In the genomic region with DNA sequence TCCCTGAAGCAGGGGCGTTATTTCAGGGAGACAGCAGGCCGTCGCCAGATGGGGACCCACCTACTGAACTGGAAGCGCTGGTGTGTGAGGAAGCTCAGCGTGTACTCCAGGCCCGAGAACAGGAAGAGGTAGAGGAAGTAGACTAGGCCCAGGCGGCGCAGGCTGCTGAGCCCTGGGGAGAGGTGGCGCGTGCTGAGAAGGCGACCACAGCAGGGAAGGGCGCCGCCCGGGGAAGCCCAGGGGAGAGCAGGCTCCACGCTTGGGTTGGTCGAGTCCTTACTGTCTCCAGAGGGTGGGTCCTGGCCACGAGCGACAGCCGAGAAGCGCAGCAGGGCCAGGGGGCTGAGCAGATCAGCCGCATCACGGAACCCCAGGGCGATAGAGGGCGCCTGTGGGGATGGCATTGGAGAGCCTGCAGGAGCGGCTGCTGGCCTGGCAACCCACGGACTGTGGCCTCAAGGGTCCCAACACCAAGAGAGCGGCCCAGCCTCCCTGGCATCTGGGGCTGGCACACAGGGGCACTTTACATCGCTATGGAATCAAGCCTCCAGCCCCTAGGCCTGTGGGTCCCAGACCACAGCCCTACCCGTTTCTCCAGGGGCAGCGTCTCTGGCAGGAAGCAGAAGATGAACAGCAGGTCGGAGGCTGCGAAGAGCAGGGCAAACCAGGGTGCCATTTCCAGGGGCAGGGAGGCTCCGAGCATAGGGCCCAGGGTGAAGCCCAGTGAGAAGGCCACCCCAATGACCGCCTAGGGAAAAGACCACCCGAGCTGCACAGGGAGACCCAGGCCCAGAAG, we compare ENCODE assay signal across 8 cellular contexts. TPM values are rescaled to one million over a fixed set of nuclear protein-coding genes. Genes with fewer than 3 reads are reported as not detected.
DNase-seq lines count a peak whose midpoint lies in the region; ATAC-seq and TF ChIP-seq lines count a peak whose summit lies in the region.

No MANE protein-coding gene starts in this region.

- no peaks in the 10 kb centered on the region for H3K9me2 ChIP-seq in GM23338 (ENCODE audit: insufficient read depth)
- no peaks in the 10 kb centered on the region for H3K9me2 ChIP-seq in OCI-LY7 (ENCODE audit: insufficient read depth, low read length)

- intact Hi-C loops in OCI-LY7 (cut with micrococcal nuclease; ENCODE audit: unreplicated experiment): loop anchor here (1.0 to 10.0 kb wide), 5 partner anchors 80 to 467 kb away; a partner anchor contains a TSS

- H2AFZ ChIP-seq in GM23338 (no peak overlapping the region), OCI-LY7 (ENCODE audit: low read length) (no peak overlapping the region)

- H3K4me2 ChIP-seq in GM23338: no peak overlapping the region
- peak overlapping the region; percentile 74 for H3K4me2 ChIP-seq in OCI-LY7 (ENCODE audit: low read length)

- H3K4me3 Mint-ChIP-seq in GM23338: 0 out of 3 replicates have a peak overlapping the region, but pooled peaks have one; percentile 33
- H3K4me3 Mint-ChIP-seq in activated naive CD8-positive, alpha-beta T cell treated with anti-CD3 and anti-CD28 coated beads, Interleukin-2, amount 50 U/mL, for 24 hours: peak overlapping the region; percentile 94
- H3K4me3 Mint-ChIP-seq in memory B cell: peak overlapping the region; percentile 49

- H3K4me1 ChIP-seq in GM23338 (ENCODE audit: insufficient read depth): peaks cover 4% of the 10 kb centered on the region; the same call in 1 of the 2 replicates
- H3K4me1 ChIP-seq in OCI-LY7 (ENCODE audit: insufficient read depth, low read length, poor library complexity, severe bottlenecking): peaks cover 46% of the 10 kb centered on the region

- no peaks in the 10 kb centered on the region for H3K9me3 ChIP-seq in OCI-LY7 (ENCODE audit: low read length)

- 0 out of 2 replicates have a peak, but pooled peaks cover 4% of the 10 kb centered on the region for H3K36me3 ChIP-seq in GM23338 (ENCODE audit: insufficient read depth)
- H3K36me3 ChIP-seq in OCI-LY7 (ENCODE audit: insufficient read depth, low read length): peaks cover 39% of the 10 kb centered on the region

- peaks cover 55% of the 10 kb centered on the region for H3K36me3 Mint-ChIP-seq in GM23338 (ENCODE audit: low read depth)
- peaks cover 37% of the 10 kb centered on the region for H3K36me3 Mint-ChIP-seq in activated naive CD8-positive, alpha-beta T cell treated with anti-CD3 and anti-CD28 coated beads, Interleukin-2, amount 50 U/mL, for 24 hours (ENCODE audit: low read depth)
- peaks cover 18% of the 10 kb centered on the region for H3K36me3 Mint-ChIP-seq in memory B cell

- H3K79me2 ChIP-seq in GM23338 (replicated peaks; ENCODE audit: insufficient read depth) (peaks cover 14% of the 10 kb centered on the region), OCI-LY7 (ENCODE audit: insufficient read depth, low read depth, low read length) (no peaks in the 10 kb centered on the region)

- TF ChIP-seq CTCF in GM10248 (IDR thresholded peaks at IDR 0.05; ENCODE audit: control extremely low read depth, extremely low read depth, low read depth, missing control alignments) (peak; percentile 57), GM23338 (conservative IDR thresholded peaks at IDR 0.05; ENCODE audit: low read depth in 2 of 2) (peak in 1 of 2 experiments; percentile 59; a peak in 2 of 4 replicates), OCI-LY7 (conservative IDR thresholded peaks at IDR 0.05; ENCODE audit: low read length) (peak; percentile 80)

- peak; percentile 15 for ATAC-seq in GM23338
- ATAC-seq in activated naive CD8-positive, alpha-beta T cell treated with anti-CD3 and anti-CD28 coated beads, Interleukin-2, amount 50 U/mL, for 24 hours: peak; percentile 14
- ATAC-seq in memory B cell (ENCODE audit: low read depth): peak; percentile 74
- no peak for ATAC-seq in GM18520 (IDR thresholded peaks at IDR 0.05; ENCODE audit: unreplicated experiment)

- H3K27me3 Mint-ChIP-seq in GM23338 (ENCODE audit: insufficient read depth, low read depth, poor library complexity) (peaks cover 21% of the 10 kb centered on the region), memory B cell (no peaks in the 10 kb centered on the region)
- H3K27me3 Mint-ChIP-seq in activated naive CD8-positive, alpha-beta T cell treated with anti-CD3 and anti-CD28 coated beads, Interleukin-2, amount 50 U/mL, for 24 hours: no peaks in the 10 kb centered on the region

- H3K4me3 ChIP-seq in GM23338: no peak overlapping the region
- H3K4me3 ChIP-seq in OCI-LY7 (ENCODE audit: low read depth, low read length, poor library complexity, severe bottlenecking): peak overlapping the region; percentile 23

- H4K20me1 ChIP-seq in GM23338 (replicated peaks; ENCODE audit: insufficient read depth) (peaks cover 18% of the 10 kb centered on the region), OCI-LY7 (ENCODE audit: insufficient read depth, low read length) (no peaks in the 10 kb centered on the region)

- POLR2A ChIA-PET in GM10248 (lab: Yijun Ruan, JAX) (no interaction called here), OCI-LY7 (lab: Charles Lee) (interaction anchor here (0.8 kb wide), 1 partner anchor 146 kb away, joined by 3 read pairs; no protein-coding TSS in a partner anchor)

- CTCF ChIA-PET in GM10248 (lab: Yijun Ruan, JAX): interaction anchor here (0.7 to 1.3 kb wide), 2 partner anchors 8 to 18 kb away, joined by 3 read pairs; no protein-coding TSS in a partner anchor
- CTCF ChIA-PET in OCI-LY7 (lab: Charles Lee; ENCODE audit: unreplicated experiment): interaction anchor here (0.6 kb wide), 1 partner anchor 36 kb away, joined by 3 read pairs; no protein-coding TSS in a partner anchor

- H3K27ac Mint-ChIP-seq in GM23338 (no peak overlapping the region), memory B cell (peak overlapping the region; percentile 86)
- peak overlapping the region; percentile 88 for H3K27ac Mint-ChIP-seq in activated naive CD8-positive, alpha-beta T cell treated with anti-CD3 and anti-CD28 coated beads, Interleukin-2, amount 50 U/mL, for 24 hours

- no TSS peak for BruUV-seq in OCI-LY7 (replicated peaks; lab: Mats Ljungman, UMichigan)

- H3K4me1 Mint-ChIP-seq in GM23338: peaks cover 20% of the 10 kb centered on the region
- peaks cover 33% of the 10 kb centered on the region for H3K4me1 Mint-ChIP-seq in activated naive CD8-positive, alpha-beta T cell treated with anti-CD3 and anti-CD28 coated beads, Interleukin-2, amount 50 U/mL, for 24 hours
- peaks cover 40% of the 10 kb centered on the region for H3K4me1 Mint-ChIP-seq in memory B cell

- H3K9me3 Mint-ChIP-seq in GM23338 (no peaks in the 10 kb centered on the region), memory B cell (no peaks in the 10 kb centered on the region)
- H3K9me3 Mint-ChIP-seq in activated naive CD8-positive, alpha-beta T cell treated with anti-CD3 and anti-CD28 coated beads, Interleukin-2, amount 50 U/mL, for 24 hours: no peaks in the 10 kb centered on the region

- H3K27me3 ChIP-seq in GM23338 (ENCODE audit: insufficient read depth): no peaks in the 10 kb centered on the region

- peaks cover 13% of the 10 kb centered on the region; the same call in 1 of the 2 replicates for H3F3A ChIP-seq in GM23338 (replicated peaks; ENCODE audit: low read depth)

- H3K27ac ChIP-seq in GM23338 (ENCODE audit: low read depth) (no peak overlapping the region), OCI-LY7 (ENCODE audit: low read depth, low read length, poor library complexity, severe bottlenecking) (peak overlapping the region; percentile 61)

- DNase-seq in GM10248 (ENCODE audit: extremely low spot score) (peak; percentile 76), GM23338 (ENCODE audit: low spot score) (peak; percentile 63), OCI-LY7 (ENCODE audit: low spot score) (peak; percentile 82), memory B cell (ENCODE audit: low spot score in 2 of 2) (peak; percentile 76 to 82), NCI-H187 treated with DMSO at 0.1 percent for 48 hours (lab: John Stamatoyannopoulos, UW) (no peak), SW480 (ENCODE audit: low spot score) (no peak)
- DNase-seq in activated naive CD8-positive, alpha-beta T cell treated with anti-CD3 and anti-CD28 coated beads, Interleukin-2, amount 50 U/mL, for 24 hours: peak; percentile 68

TF ChIP-seq in GM23338, 12 proteins besides CTCF, POLR2A, EP300 and RAD21 (continues in another document):
- TF ChIP-seq STAT1 (IDR thresholded peaks at IDR 0.05; ENCODE audit: unreplicated experiment) (no peak), ZNF331 (CRISPR knock-in tag; IDR thresholded peaks at IDR 0.05; ENCODE audit: low read depth) (no peak), NANOG (IDR thresholded peaks at IDR 0.05; ENCODE audit: borderline replicate concordance) (no peak), CREB1 (CRISPR knock-in tag; IDR thresholded peaks at IDR 0.05; ENCODE audit: low read depth) (no peak), ZNF114 (CRISPR knock-in tag; IDR thresholded peaks at IDR 0.05) (no peak)
- TF ChIP-seq, protein P1, sequence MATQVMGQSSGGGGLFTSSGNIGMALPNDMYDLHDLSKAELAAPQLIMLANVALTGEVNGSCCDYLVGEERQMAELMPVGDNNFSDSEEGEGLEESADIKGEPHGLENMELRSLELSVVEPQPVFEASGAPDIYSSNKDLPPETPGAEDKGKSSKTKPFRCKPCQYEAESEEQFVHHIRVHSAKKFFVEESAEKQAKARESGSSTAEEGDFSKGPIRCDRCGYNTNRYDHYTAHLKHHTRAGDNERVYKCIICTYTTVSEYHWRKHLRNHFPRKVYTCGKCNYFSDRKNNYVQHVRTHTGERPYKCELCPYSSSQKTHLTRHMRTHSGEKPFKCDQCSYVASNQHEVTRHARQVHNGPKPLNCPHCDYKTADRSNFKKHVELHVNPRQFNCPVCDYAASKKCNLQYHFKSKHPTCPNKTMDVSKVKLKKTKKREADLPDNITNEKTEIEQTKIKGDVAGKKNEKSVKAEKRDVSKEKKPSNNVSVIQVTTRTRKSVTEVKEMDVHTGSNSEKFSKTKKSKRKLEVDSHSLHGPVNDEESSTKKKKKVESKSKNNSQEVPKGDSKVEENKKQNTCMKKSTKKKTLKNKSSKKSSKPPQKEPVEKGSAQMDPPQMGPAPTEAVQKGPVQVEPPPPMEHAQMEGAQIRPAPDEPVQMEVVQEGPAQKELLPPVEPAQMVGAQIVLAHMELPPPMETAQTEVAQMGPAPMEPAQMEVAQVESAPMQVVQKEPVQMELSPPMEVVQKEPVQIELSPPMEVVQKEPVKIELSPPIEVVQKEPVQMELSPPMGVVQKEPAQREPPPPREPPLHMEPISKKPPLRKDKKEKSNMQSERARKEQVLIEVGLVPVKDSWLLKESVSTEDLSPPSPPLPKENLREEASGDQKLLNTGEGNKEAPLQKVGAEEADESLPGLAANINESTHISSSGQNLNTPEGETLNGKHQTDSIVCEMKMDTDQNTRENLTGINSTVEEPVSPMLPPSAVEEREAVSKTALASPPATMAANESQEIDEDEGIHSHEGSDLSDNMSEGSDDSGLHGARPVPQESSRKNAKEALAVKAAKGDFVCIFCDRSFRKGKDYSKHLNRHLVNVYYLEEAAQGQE (IDR thresholded peaks at IDR 0.05; ENCODE audit: unreplicated experiment): no peak

RNA-seq across cellular contexts. Expression of a gene that starts 31.2 kb away (rescaled TPM):
- total RNA-seq in GM23338 (2014; rRNA removed; shearing (Covaris generic)): 24.2 and 29.9 TPM in 2 replicates
- 38.7 and 38.9 TPM in 2 replicates for polyA plus RNA-seq in GM23338 (2016; fragmentation: Nextera tagmentation; extraction: Ambion mirVana)
- 31.7 and 35.9 TPM in 2 replicates for total RNA-seq in OCI-LY7 (2014; rRNA removed; shearing (Covaris generic))
- 56.7 and 66.2 TPM in 2 replicates for total RNA-seq in OCI-LY7 (2022)

RNA-seq across cellular contexts. Expression of a gene that starts 31.4 kb away (rescaled TPM):
- 0.82 and 1.4 TPM in 2 replicates for total RNA-seq in GM23338 (2014; rRNA removed; shearing (Covaris generic))
- 1.3 and 2.4 TPM in 2 replicates for polyA plus RNA-seq in GM23338 (2016; fragmentation: Nextera tagmentation; extraction: Ambion mirVana)
- 5.3 and 6.5 TPM in 2 replicates for total RNA-seq in OCI-LY7 (2014; rRNA removed; shearing (Covaris generic))
- total RNA-seq in OCI-LY7 (2022): 8.9 and 9.1 TPM in 2 replicates

Comparison
In these comparisons a context has a peak if more than half of its experiments do, and no peak if none do; other contexts are left out.
1. DNase-seq: peak in GM10248 (single experiment), GM23338 (single experiment), OCI-LY7 (single experiment), activated naive CD8-positive, alpha-beta T cell treated with anti-CD3 and anti-CD28 coated beads, Interleukin-2, amount 50 U/mL, for 24 hours (single experiment) and memory B cell (2 of 2); none in NCI-H187 treated with DMSO at 0.1 percent for 48 hours (single experiment) and SW480 (single experiment).
2. H3K4me3 Mint-ChIP-seq: peak in every context shown above with its lines; median percentile 94 in activated naive CD8-positive, alpha-beta T cell treated with anti-CD3 and anti-CD28 coated beads, Interleukin-2, amount 50 U/mL, for 24 hours; 49 in memory B cell; 33 in GM23338.